In genomic region chr14:57066887-57067513, GRCh38 we compare ENCODE assay signal across 8 cellular contexts.
DNase-seq lines count a peak whose midpoint lies in the region; ATAC-seq and TF ChIP-seq lines count a peak whose summit lies in the region.

No MANE protein-coding gene starts in this region.

- H3K27ac ChIP-seq in C4-2B, result no peak overlapping the region
- H3K27ac ChIP-seq in left ventricle myocardium inferior (replicated peaks), result no peak overlapping the region
- no peak overlapping the region for H3K27ac ChIP-seq in sigmoid colon

- peak; percentile 58 for ATAC-seq in GM19463 (IDR thresholded peaks at IDR 0.05; ENCODE audit: unreplicated experiment)

- TF ChIP-seq CTCF in C4-2B (conservative IDR thresholded peaks at IDR 0.05) (peak; percentile 94), left ventricle myocardium inferior (IDR thresholded peaks at IDR 0.05; ENCODE audit: borderline replicate concordance) (peak; percentile 58), sigmoid colon (IDR thresholded peaks at IDR 0.05) (no peak)

- H3K4me3 ChIP-seq in left ventricle myocardium inferior, result no peak overlapping the region
- H3K4me3 ChIP-seq in sigmoid colon, result no peak overlapping the region

- H3K4me1 ChIP-seq in left ventricle myocardium inferior (no peaks in the 10 kb centered on the region), sigmoid colon (no peaks in the 10 kb centered on the region)

- DNase-seq in NAMALWA (ENCODE audit: low spot score), result peak; percentile 15
- DNase-seq in activated CD4-positive, alpha-beta T cell treated with anti-CD3 and anti-CD28 coated beads, Interleukin-2, amount 50 U/mL, for 48 hours, result peak; percentile 56 to 61
- no peak for DNase-seq in left ventricle myocardium inferior
- DNase-seq in stimulated activated CD4-positive, alpha-beta T cell treated with anti-CD3 and anti-CD28 coated beads, Interleukin-2, amount 100 ng/mL, for 48 hours, result peak; percentile 39 to 43
- DNase-seq in sigmoid colon, result no peak
- DNase-seq in GM19240 (ENCODE audit: insufficient read length, low spot score), result no peak

- H3K36me3 ChIP-seq in left ventricle myocardium inferior (no peaks in the 10 kb centered on the region), sigmoid colon (no peaks in the 10 kb centered on the region)

- no peak for TF ChIP-seq EP300 in sigmoid colon (IDR thresholded peaks at IDR 0.05)

- intact Hi-C loops in left ventricle myocardium inferior (cut with micrococcal nuclease) (no loop called here), sigmoid colon (cut with DNase I) (no loop called here)

- H3K27me3 ChIP-seq in left ventricle myocardium inferior (ENCODE audit: low read depth) (peaks cover 71% of the 10 kb centered on the region), sigmoid colon (peaks cover 0 to 8% (median 0%) of the 10 kb centered on the region in 3 donors)

- no peaks in the 10 kb centered on the region for H3K9me3 ChIP-seq in left ventricle myocardium inferior (replicated peaks)
- no peaks in the 10 kb centered on the region for H3K9me3 ChIP-seq in sigmoid colon

- WGBS in sigmoid colon, 2 donors, result 6 to 11% methylated on average over 12 of the region's 12 CpGs

- no peak for TF ChIP-seq POLR2A in sigmoid colon (IDR thresholded peaks at IDR 0.05)

Comparison
In these comparisons a context has a peak if more than half of its experiments do, and no peak if none do; other contexts are left out.
1. CTCF ChIP-seq: peak in C4-2B (single experiment) and left ventricle myocardium inferior (single experiment); none in sigmoid colon (0 of 4).
2. DNase-seq: peak in NAMALWA (single experiment), activated CD4-positive, alpha-beta T cell treated with anti-CD3 and anti-CD28 coated beads, Interleukin-2, amount 50 U/mL, for 48 hours (2 of 2) and stimulated activated CD4-positive, alpha-beta T cell treated with anti-CD3 and anti-CD28 coated beads, Interleukin-2, amount 100 ng/mL, for 48 hours (2 of 2); none in left ventricle myocardium inferior (single experiment), sigmoid colon (single experiment) and GM19240 (single experiment).